Comparison of ENCODE assay signal across 14 cellular contexts in genomic region chr11:92136792-92137191, GRCh38.
A peak's percentile ranks its signal among the peaks of the same experiment; 100 is the strongest.
DNase-seq lines count a peak whose midpoint lies in the region; ATAC-seq, FAIRE-seq and TF ChIP-seq lines count a peak whose summit lies in the region.
"Had no signal": no experiment of that assay in that cellular context is flagged by ENCODE, and none has a peak within 500 bp of the region (broad histone marks: within the 10 kb centered on the region; RNA-seq: fewer than 3 reads in every experiment).

No MANE protein-coding gene starts in this region.

- H3K9me3 Mint-ChIP-seq in T-cell, result peaks cover 9 to 26% (median 14%) of the 10 kb centered on the region in 3 donors

- CTCF ChIA-PET in T-cell (lab: Charles Lee), result no interaction called here

- ATAC-seq in T-cell (replicated peaks in 1 of 4) (no peak), lower lobe of right lung (no peak)
- ATAC-seq: stimulated activated naive CD8-positive, alpha-beta T cell treated with anti-CD3 and anti-CD28 coated beads, Interleukin-15, Interleukin-2, amounts not matched to agents 100 U/mL and 50 U/mL, for 24 hours had no signal

- H3K27me3 Mint-ChIP-seq in T-cell, result no peaks in the 10 kb centered on the region
- H3K27me3 Mint-ChIP-seq: activated naive CD4-positive, alpha-beta T cell treated with anti-CD3 and anti-CD28 coated beads, Interleukin-2, amount 10 ng/mL, durations not matched to agents 7 days and 5 days had no signal

- H3K27ac Mint-ChIP-seq in T-cell, result no peak overlapping the region
- H3K27ac Mint-ChIP-seq: activated naive CD4-positive, alpha-beta T cell treated with anti-CD3 and anti-CD28 coated beads, Interleukin-2, amount 10 ng/mL, durations not matched to agents 7 days and 5 days; nephron had no signal

- no peak overlapping the region for H3K4me3 ChIP-seq in iPS DF 6.9 (ENCODE audit: low read length)
- H3K4me3 ChIP-seq in lower lobe of right lung, result no peak overlapping the region
- H3K4me3 ChIP-seq: BLaER1 treated with 17β-estradiol and CSF1 and Interleukin-3, amounts not matched to agents 10 nM and 100 nM had no signal

- H3K4me3 Mint-ChIP-seq in T-cell, result no peak overlapping the region
- H3K4me3 Mint-ChIP-seq: activated naive CD4-positive, alpha-beta T cell treated with anti-CD3 and anti-CD28 coated beads, Interleukin-2, amount 10 ng/mL, durations not matched to agents 7 days and 5 days; nephron had no signal

- WGBS in iPS DF 6.9 (ENCODE audit: insufficient coverage, insufficient read length), result no CpG with 5 or more reads among the region's 2 CpGs

- FAIRE-seq in HTR-8/SVneo (lab: Jason Lieb, UNC) (peak; percentile 44), urothelium cell line (lab: Jason Lieb, UNC) (no peak)

- H3K36me3 ChIP-seq in iPS DF 6.9 (ENCODE audit: control insufficient read depth, insufficient read depth, low read length) (no peaks in the 10 kb centered on the region), lower lobe of right lung (no peaks in the 10 kb centered on the region)
- H3K36me3 ChIP-seq: BLaER1 treated with 17β-estradiol and CSF1 and Interleukin-3, amounts not matched to agents 10 nM and 100 nM had no signal

- intact Hi-C loops in lower lobe of right lung (cut with DNase I), result no loop called here

- DNase-seq in COLO668 (lab: John Stamatoyannopoulos, UW; ENCODE audit: unreplicated experiment), result peak; percentile 10
- DNase-seq in HTR-8/SVneo (ENCODE audit: insufficient read length, low spot score), result no peak
- peak; percentile 62 for DNase-seq in SK-N-DZ (ENCODE audit: low spot score)
- peak; percentile 18 for DNase-seq in iPS DF 6.9 (ENCODE audit: low read depth, low spot score)
- DNase-seq in activated gamma-delta T cell (lab: John Stamatoyannopoulos, UW), result no peak
- no peak for DNase-seq in T-cell
- DNase-seq in lower lobe of right lung, result no peak
- no peak for DNase-seq in urothelium cell line (ENCODE audit: low spot score)
- DNase-seq: activated naive CD4-positive, alpha-beta T cell treated with anti-CD3 and anti-CD28 coated beads, Interleukin-2, amount 10 ng/mL, durations not matched to agents 7 days and 5 days; caudate nucleus; MM.1S; stimulated activated naive CD8-positive, alpha-beta T cell treated with anti-CD3 and anti-CD28 coated beads, Interleukin-15, Interleukin-2, amounts not matched to agents 100 U/mL and 50 U/mL, for 24 hours had no signal

- H3K27ac ChIP-seq in iPS DF 6.9 (ENCODE audit: low read length), result no peak overlapping the region
- H3K27ac ChIP-seq in lower lobe of right lung, result no peak overlapping the region
- H3K27ac ChIP-seq: BLaER1 treated with 17β-estradiol and CSF1 and Interleukin-3, amounts not matched to agents 10 nM and 100 nM had no signal

- H3K27me3 ChIP-seq in iPS DF 6.9 (ENCODE audit: control insufficient read depth, insufficient read depth, low read length) (no peaks in the 10 kb centered on the region), lower lobe of right lung (ENCODE audit: low read depth) (no peaks in the 10 kb centered on the region)
- H3K27me3 ChIP-seq: BLaER1 treated with 17β-estradiol and CSF1 and Interleukin-3, amounts not matched to agents 10 nM and 100 nM had no signal

- TF ChIP-seq CTCF in lower lobe of right lung (IDR thresholded peaks at IDR 0.05), result no peak

- H3K36me3 Mint-ChIP-seq in T-cell, result no peaks in the 10 kb centered on the region
- H3K36me3 Mint-ChIP-seq: activated naive CD4-positive, alpha-beta T cell treated with anti-CD3 and anti-CD28 coated beads, Interleukin-2, amount 10 ng/mL, durations not matched to agents 7 days and 5 days had no signal

- no peaks in the 10 kb centered on the region for H3K4me1 Mint-ChIP-seq in T-cell
- H3K4me1 Mint-ChIP-seq: activated naive CD4-positive, alpha-beta T cell treated with anti-CD3 and anti-CD28 coated beads, Interleukin-2, amount 10 ng/mL, durations not matched to agents 7 days and 5 days; nephron had no signal

- H3K4me1 ChIP-seq in iPS DF 6.9 (ENCODE audit: control insufficient read depth, insufficient read depth, low read length), result no peaks in the 10 kb centered on the region
- no peaks in the 10 kb centered on the region for H3K4me1 ChIP-seq in lower lobe of right lung
- H3K4me1 ChIP-seq: BLaER1 treated with 17β-estradiol and CSF1 and Interleukin-3, amounts not matched to agents 10 nM and 100 nM had no signal

- no peaks in the 10 kb centered on the region for H3K9me3 ChIP-seq in iPS DF 6.9 (ENCODE audit: control insufficient read depth, insufficient read depth, low read length)
- no peaks in the 10 kb centered on the region for H3K9me3 ChIP-seq in lower lobe of right lung
- H3K9me3 ChIP-seq: BLaER1 treated with 17β-estradiol and CSF1 and Interleukin-3, amounts not matched to agents 10 nM and 100 nM had no signal

- POLR2A ChIA-PET in T-cell (lab: Charles Lee), result no interaction called here

Comparison
In these comparisons a context has a peak if more than half of its experiments do, and no peak if none do; other contexts are left out.
1. DNase-seq: peak in COLO668 (single experiment), SK-N-DZ (single experiment) and iPS DF 6.9 (single experiment); none in HTR-8/SVneo (single experiment), activated gamma-delta T cell (single experiment), T-cell (0 of 34), lower lobe of right lung (single experiment) and urothelium cell line (single experiment).